In the genomic region with DNA sequence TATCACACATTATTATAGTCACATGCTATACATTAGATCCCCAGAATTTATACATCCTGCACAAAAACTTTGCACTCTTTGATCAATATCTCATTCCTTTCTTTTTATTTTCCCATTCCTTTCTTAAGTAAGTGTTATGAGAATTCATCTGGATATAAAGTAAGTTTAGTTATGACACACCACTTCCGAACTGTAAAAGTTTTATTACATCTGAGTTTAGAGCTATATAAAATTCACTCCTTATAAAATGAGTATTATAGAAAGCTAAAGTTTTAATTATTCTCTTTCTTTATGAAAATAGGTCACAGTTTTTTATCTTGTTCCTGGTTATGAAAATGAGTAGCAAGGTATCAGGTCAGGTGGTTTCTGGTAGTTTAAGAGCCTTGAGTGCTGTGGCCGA, we compare ENCODE assay signal across 26 cellular contexts.
"Had no signal": no experiment of that assay in that cellular context is flagged by ENCODE, and none has a peak within 500 bp of the region (broad histone marks: within the 10 kb centered on the region; RNA-seq: fewer than 3 reads in every experiment).

No MANE protein-coding gene starts in this region.

- H3K4me1 Mint-ChIP-seq: mesothelial cell of epicardium; naive B cell; stimulated activated effector memory CD8-positive, alpha-beta T cell treated with anti-CD3 and anti-CD28 coated beads, Interleukin-12 subunit alpha, Interleukin-12 subunit beta, amount 100 ng/mL, for 72 hours had no signal

- H2AFZ ChIP-seq: parathyroid adenoma had no signal

- H3K4me1 ChIP-seq: left lung, lower lobe of right lung, parathyroid adenoma, psoas muscle, right atrium auricular region, right lobe of liver, spleen, suprapubic skin, tibial artery, uterus had no signal

- H3K9me3 Mint-ChIP-seq: mesothelial cell of epicardium had no signal

- H3K27me3 Mint-ChIP-seq: naive B cell; stimulated activated naive CD8-positive, alpha-beta T cell treated with anti-CD3 and anti-CD28 coated beads, Interleukin-15, Interleukin-2, amounts not matched to agents 100 ng/mL and 50 ng/mL, for 24 hours had no signal

- H3K27ac Mint-ChIP-seq: mesothelial cell of epicardium; naive B cell; stimulated activated effector memory CD8-positive, alpha-beta T cell treated with anti-CD3 and anti-CD28 coated beads, Interleukin-12 subunit alpha, Interleukin-12 subunit beta, amount 100 ng/mL, for 72 hours; stimulated activated naive CD8-positive, alpha-beta T cell treated with anti-CD3 and anti-CD28 coated beads, Interleukin-15, Interleukin-2, amounts not matched to agents 100 ng/mL and 50 ng/mL, for 24 hours had no signal

- H3K4me3 Mint-ChIP-seq: mesothelial cell of epicardium; naive B cell; natural killer cell; stimulated activated effector memory CD8-positive, alpha-beta T cell treated with anti-CD3 and anti-CD28 coated beads, Interleukin-12 subunit alpha, Interleukin-12 subunit beta, amount 100 ng/mL, for 72 hours; stimulated activated naive CD8-positive, alpha-beta T cell treated with anti-CD3 and anti-CD28 coated beads, Interleukin-15, Interleukin-2, amounts not matched to agents 100 ng/mL and 50 ng/mL, for 24 hours had no signal

- H3K79me2 ChIP-seq: parathyroid adenoma had no signal

- H3K27ac ChIP-seq: lower lobe of right lung, parathyroid adenoma, psoas muscle, right atrium auricular region, right lobe of liver, spleen, suprapubic skin, thoracic aorta, tibial artery, uterus had no signal

- H3K9ac ChIP-seq: parathyroid adenoma had no signal

- H3K4me3 ChIP-seq: left lung, lower lobe of right lung, psoas muscle, right atrium auricular region, right lobe of liver, spleen, suprapubic skin, thoracic aorta, tibial artery, uterus had no signal

- H3K9me3 ChIP-seq: lower lobe of right lung, right atrium auricular region, right lobe of liver, suprapubic skin, thoracic aorta, tibial artery, uterus had no signal

- DNase-seq: head of caudate nucleus; hippocampal formation; kidney glomerular epithelial cell; left cardiac atrium; left lung; lower lobe of right lung; mammary epithelial cell; mesendoderm; naive B cell; natural killer cell; psoas muscle; right lobe of liver; spleen; stimulated activated CD4-positive, alpha-beta T cell treated with anti-CD3 and anti-CD28 coated beads, Interleukin-4, amount 100 ng/mL, for 24 hours; stimulated activated naive CD4-positive, alpha-beta T cell; tibial artery; trophoblast cell; uterus had no signal

- H3K36me3 Mint-ChIP-seq: mesothelial cell of epicardium; naive B cell; natural killer cell; stimulated activated effector memory CD8-positive, alpha-beta T cell treated with anti-CD3 and anti-CD28 coated beads, Interleukin-12 subunit alpha, Interleukin-12 subunit beta, amount 100 ng/mL, for 72 hours had no signal

- FAIRE-seq: keratinocyte had no signal

- H3K36me3 ChIP-seq: left lung, lower lobe of right lung, right atrium auricular region, right lobe of liver, spleen, suprapubic skin, thoracic aorta, tibial artery, uterus had no signal

- H3K27me3 ChIP-seq: left lung, right atrium auricular region, right lobe of liver, spleen, suprapubic skin, tibial artery, uterus had no signal
